27 cellular contexts compared by ENCODE assay signal in genomic region chr14:59455411-59455810, GRCh38. TPM values are rescaled to one million over a fixed set of nuclear protein-coding genes. Genes with fewer than 3 reads are reported as not detected.
DNase-seq lines count a peak whose midpoint lies in the region; TF ChIP-seq lines count a peak whose summit lies in the region.
"Had no signal": no experiment of that assay in that cellular context is flagged by ENCODE, and none has a peak within 500 bp of the region (broad histone marks: within the 10 kb centered on the region; RNA-seq: fewer than 3 reads in every experiment).

No MANE protein-coding gene starts in this region.

- WGBS in endodermal cell (ENCODE audit: insufficient coverage in 1 of 2, insufficient read length in 1 of 2), 2 experiments: no CpG with 5 or more reads among the region's 1 CpG

- H3K4me3 ChIP-seq in AG10803 (ENCODE audit: low read length) (no peak overlapping the region), endodermal cell (ENCODE audit: low read length) (peak overlapping the region; percentile 4), osteoblast (ENCODE audit: insufficient read depth, low read length) (no peak overlapping the region), uterus (no peak overlapping the region)
- H3K4me3 ChIP-seq: body of pancreas, pancreas, right atrium auricular region had no signal

- no peak overlapping the region for H3K4me3 Mint-ChIP-seq in endodermal cell
- H3K4me3 Mint-ChIP-seq: activated naive CD4-positive, alpha-beta T cell treated with anti-CD3 and anti-CD28 coated beads for 36 hours; CD8-positive, alpha-beta T cell; naive thymus-derived CD8-positive, alpha-beta T cell had no signal

- H4K20me1 ChIP-seq in osteoblast (ENCODE audit: insufficient read depth, low read length): no peaks in the 10 kb centered on the region

- CTCF ChIA-PET in RWPE1 (lab: Yijun Ruan, JAX): no interaction called here

- H2AFZ ChIP-seq in osteoblast (ENCODE audit: low read length): no peak overlapping the region

- H3K36me3 ChIP-seq in endodermal cell (ENCODE audit: control insufficient read depth, insufficient read depth, low read length) (peaks cover 27% of the 10 kb centered on the region), osteoblast (ENCODE audit: insufficient read depth, low read length) (peaks cover 37% of the 10 kb centered on the region), uterus (no peaks in the 10 kb centered on the region)
- H3K36me3 ChIP-seq: pancreas had no signal

- H3K4me1 ChIP-seq in endodermal cell (ENCODE audit: control insufficient read depth, insufficient read depth, low read length) (peaks cover 4% of the 10 kb centered on the region), osteoblast (ENCODE audit: insufficient read depth, low read length) (peaks cover 22% of the 10 kb centered on the region), uterus (no peaks in the 10 kb centered on the region)
- H3K4me1 ChIP-seq: body of pancreas, pancreas had no signal

- no peak overlapping the region for H3K9ac ChIP-seq in endodermal cell (ENCODE audit: extremely low read depth, low read length, poor library complexity, severe bottlenecking)

- H3K27me3 ChIP-seq in endodermal cell (ENCODE audit: control insufficient read depth, insufficient read depth, low read length, poor library complexity, severe bottlenecking): no peaks in the 10 kb centered on the region
- no peaks in the 10 kb centered on the region for H3K27me3 ChIP-seq in osteoblast (ENCODE audit: insufficient read depth, low read length)
- H3K27me3 ChIP-seq in uterus: no peaks in the 10 kb centered on the region
- H3K27me3 ChIP-seq: body of pancreas, pancreas, right atrium auricular region had no signal

- peaks cover 18% of the 10 kb centered on the region for H3K4me1 Mint-ChIP-seq in endodermal cell
- H3K4me1 Mint-ChIP-seq: naive thymus-derived CD8-positive, alpha-beta T cell had no signal

- H3K79me2 ChIP-seq in osteoblast (ENCODE audit: insufficient read depth, low read length): no peaks in the 10 kb centered on the region

- intact Hi-C loops in uterus (cut with DNase I; ENCODE audit: low total_unique reads): no loop called here

- TF ChIP-seq POLR2A in uterus (IDR thresholded peaks at IDR 0.05): no peak

- H3K27ac ChIP-seq in endodermal cell (ENCODE audit: low read depth, low read length): no peak overlapping the region
- H3K27ac ChIP-seq in osteoblast (ENCODE audit: low read depth, low read length): peak overlapping the region; percentile 94
- no peak overlapping the region for H3K27ac ChIP-seq in uterus
- H3K27ac ChIP-seq in RWPE1: no peak overlapping the region
- H3K27ac ChIP-seq: body of pancreas, pancreas had no signal

- POLR2A ChIA-PET in RWPE1 (lab: Yijun Ruan, JAX; ENCODE audit: low non-redundant PET): no interaction called here

- H3K27me3 Mint-ChIP-seq in endodermal cell (ENCODE audit: insufficient read depth): no peaks in the 10 kb centered on the region

- no peak overlapping the region for H3K27ac Mint-ChIP-seq in endodermal cell
- H3K27ac Mint-ChIP-seq: activated naive CD4-positive, alpha-beta T cell treated with anti-CD3 and anti-CD28 coated beads for 36 hours; CD8-positive, alpha-beta T cell; naive thymus-derived CD8-positive, alpha-beta T cell had no signal

- peaks cover 32% of the 10 kb centered on the region for H3K9me3 ChIP-seq in endodermal cell (ENCODE audit: control insufficient read depth, low read length)
- no peaks in the 10 kb centered on the region for H3K9me3 ChIP-seq in osteoblast (ENCODE audit: low read depth, low read length)
- H3K9me3 ChIP-seq in uterus: no peaks in the 10 kb centered on the region
- H3K9me3 ChIP-seq: body of pancreas, pancreas, right atrium auricular region had no signal

- H3K36me3 Mint-ChIP-seq in endodermal cell (ENCODE audit: low read depth): peaks cover 45% of the 10 kb centered on the region

- peaks cover 19% of the 10 kb centered on the region for H3K9me3 Mint-ChIP-seq in endodermal cell
- H3K9me3 Mint-ChIP-seq: activated naive CD4-positive, alpha-beta T cell treated with anti-CD3 and anti-CD28 coated beads for 36 hours; CD8-positive, alpha-beta T cell had no signal

- H3K4me2 ChIP-seq in osteoblast (ENCODE audit: insufficient read depth, low read length): peak overlapping the region; percentile 22

- peak; percentile 94 for DNase-seq in AG10803 (ENCODE audit: low read depth)
- DNase-seq in HS-5 (ENCODE audit: low read depth): peak; percentile 54
- DNase-seq in endodermal cell: no peak
- no peak for DNase-seq in osteoblast (ENCODE audit: insufficient read length, low spot score, missing footprints)
- no peak for DNase-seq in uterus
- no peak for DNase-seq in RWPE1 (ENCODE audit: low spot score)
- DNase-seq in anterior cingulate cortex (lab: John Stamatoyannopoulos, UW): no peak
- DNase-seq in amniotic stem cell (lab: John Stamatoyannopoulos, UW): no peak
- DNase-seq: activated CD4-positive, alpha-beta T cell treated with anti-CD3 and anti-CD28 coated beads for 1 hour; activated naive CD4-positive, alpha-beta T cell treated with anti-CD3 and anti-CD28 coated beads for 36 hours; activated T-cell treated with anti-CD3 and anti-CD28 coated beads, Interleukin-2, amount 50 U/mL, for 48 hours; body of pancreas; CD8-positive, alpha-beta T cell; DMS79; effector CD8-positive, alpha-beta T cell; Kasumi-1; left cardiac atrium; naive thymus-derived CD8-positive, alpha-beta T cell; NCI-H1092; NCI-H2029; NCI-H226; NCI-H774; pancreas; SHP77; stimulated activated CD4-positive, alpha-beta T cell treated with anti-CD3 and anti-CD28 coated beads, Interleukin-15, amount 100 ng/mL, for 24 hours; substantia nigra had no signal

- TF ChIP-seq CTCF in AG10803 (conservative IDR thresholded peaks at IDR 0.05; ENCODE audit: low read length): no peak
- no peak for TF ChIP-seq CTCF in endodermal cell (conservative IDR thresholded peaks at IDR 0.05)
- no peak for TF ChIP-seq CTCF in osteoblast (IDR thresholded peaks at IDR 0.05; ENCODE audit: extremely low read depth, low read depth, low read length)
- no peak for TF ChIP-seq CTCF in uterus (IDR thresholded peaks at IDR 0.05)
- no peak for TF ChIP-seq CTCF in RWPE1 (conservative IDR thresholded peaks at IDR 0.05; ENCODE audit: low read depth)

RNA-seq across cellular contexts. Expression of gene GPR135, which starts 9.8 kb away (rescaled TPM):
- total RNA-seq in endodermal cell (1 to 10 TPM; 4.1 to 4.5 TPM), osteoblast (5.1 and 5.3 TPM in 2 replicates), uterus (10 to 100 TPM in 1 of 4 donors, 1 to 10 TPM in 3; 2.9 to 10.2 (median 4.5) TPM)
- 1.5 TPM for polyA plus RNA-seq in endodermal cell (2013, experiment 1 of 2)
- 1.6 TPM for polyA plus RNA-seq in endodermal cell (2013, experiment 2 of 2)

RNA-seq across cellular contexts. Expression of gene L3HYPDH, which starts 28.8 kb away (rescaled TPM):
- 10 to 100 TPM; 24.7 to 30.3 TPM for total RNA-seq in endodermal cell
- 15.1 TPM for polyA plus RNA-seq in endodermal cell (2013, experiment 1 of 2)
- polyA plus RNA-seq in endodermal cell (2013, experiment 2 of 2): 14.0 TPM
- 38.9 and 44.5 TPM in 2 replicates for total RNA-seq in osteoblast
- total RNA-seq in uterus: 10 to 100 TPM; 39.4 to 98.4 (median 71.7) TPM

RNA-seq across cellular contexts. Expression of gene JKAMP, which starts 28.9 kb away (rescaled TPM):
- total RNA-seq in endodermal cell (10 to 100 TPM; 42.5 to 57.2 TPM), osteoblast (77.4 and 94.9 TPM in 2 replicates), uterus (100 to 1,000 TPM in 1 of 4 donors, 10 to 100 TPM in 3; 31.9 to 110 (median 72.5) TPM)
- polyA plus RNA-seq in endodermal cell (2013, experiment 1 of 2): 70.5 TPM
- 66.5 TPM for polyA plus RNA-seq in endodermal cell (2013, experiment 2 of 2)

Comparison
In these comparisons a context has a peak if more than half of its experiments do, and no peak if none do; other contexts are left out.
1. DNase-seq: peak in AG10803 (single experiment) and HS-5 (single experiment); none in endodermal cell (single experiment), osteoblast (single experiment), uterus (0 of 2), RWPE1 (single experiment), anterior cingulate cortex (0 of 58) and amniotic stem cell (single experiment).